ENCODE assay signal across 25 cellular contexts in genomic region chr13:84994582-84994981, GRCh38.
DNase-seq lines count a peak whose midpoint lies in the region; ATAC-seq, FAIRE-seq and TF ChIP-seq lines count a peak whose summit lies in the region.
"Had no signal": no experiment of that assay in that cellular context is flagged by ENCODE, and none has a peak within 500 bp of the region (broad histone marks: within the 10 kb centered on the region; RNA-seq: fewer than 3 reads in every experiment).

No MANE protein-coding gene starts in this region.

- H3K4me1 ChIP-seq in PC-3 (ENCODE audit: insufficient read depth, low read length), result peaks cover 7% of the 10 kb centered on the region
- H3K4me1 ChIP-seq in BE2C, result no peaks in the 10 kb centered on the region; the same call in 1 of the 2 replicates
- no peaks in the 10 kb centered on the region for H3K4me1 ChIP-seq in A673 (ENCODE audit: insufficient read depth, low read length, poor library complexity, severe bottlenecking)
- H3K4me1 ChIP-seq: left ventricle myocardium inferior, neural progenitor cell, Peyer's patch, prostate gland, SJSA1, thyroid gland had no signal

- no peaks in the 10 kb centered on the region for H3K79me2 ChIP-seq in PC-3 (ENCODE audit: low read length)

- H3K27me3 Mint-ChIP-seq in type B pancreatic cell, result no peaks in the 10 kb centered on the region

- H3K36me3 ChIP-seq in PC-3 (ENCODE audit: low read depth, low read length) (no peaks in the 10 kb centered on the region), bronchial epithelial cell (ENCODE audit: control insufficient read depth, insufficient read depth, low read length) (no peaks in the 10 kb centered on the region), BE2C (no peaks in the 10 kb centered on the region), A673 (ENCODE audit: insufficient read depth, low read length, poor library complexity, severe bottlenecking) (no peaks in the 10 kb centered on the region)
- H3K36me3 ChIP-seq: left ventricle myocardium inferior, neural progenitor cell, Peyer's patch, prostate gland, SJSA1, thyroid gland had no signal

- no peak overlapping the region for H3K9ac ChIP-seq in PC-3 (ENCODE audit: low read length)
- H3K9ac ChIP-seq: neural progenitor cell had no signal

- H3K4me3 ChIP-seq in PC-3 (ENCODE audit: low read length), result no peak overlapping the region
- H3K4me3 ChIP-seq in bronchial epithelial cell (ENCODE audit: low read depth, low read length), result no peak overlapping the region
- no peak overlapping the region for H3K4me3 ChIP-seq in BE2C (ENCODE audit: low read depth, low read length)
- no peak overlapping the region for H3K4me3 ChIP-seq in A673 (ENCODE audit: low read depth, low read length, poor library complexity, severe bottlenecking)
- H3K4me3 ChIP-seq: left ventricle myocardium inferior, neural progenitor cell, Peyer's patch, prostate gland, SJSA1, thyroid gland had no signal

- TF ChIP-seq CTCF in PC-3 (conservative IDR thresholded peaks at IDR 0.05; ENCODE audit: low read depth, low read length) (no peak), bronchial epithelial cell (IDR thresholded peaks at IDR 0.05; ENCODE audit: insufficient read depth, low read length, severe bottlenecking) (no peak), BE2C (IDR thresholded peaks at IDR 0.05; ENCODE audit: low read depth, low read length) (no peak), A673 (conservative IDR thresholded peaks at IDR 0.05; ENCODE audit: low read depth, low read length) (no peak), type B pancreatic cell (conservative IDR thresholded peaks at IDR 0.05) (no peak)

- POLR2A ChIA-PET in PC-3 (lab: Charles Lee; ENCODE audit: unreplicated experiment) (no interaction called here), A673 (lab: Charles Lee; ENCODE audit: low non-redundant PET) (no interaction called here)

- intact Hi-C loops in PC-3 (cut with micrococcal nuclease) (no loop called here), A673 (cut with micrococcal nuclease; ENCODE audit: unreplicated experiment) (no loop called here)

- H3K27me3 ChIP-seq in PC-3 (ENCODE audit: low read length) (no peaks in the 10 kb centered on the region), bronchial epithelial cell (ENCODE audit: control insufficient read depth, insufficient read depth, low read length) (no peaks in the 10 kb centered on the region), BE2C (no peaks in the 10 kb centered on the region), A673 (replicated peaks; ENCODE audit: insufficient read depth, low read depth, low read length, poor library complexity) (no peaks in the 10 kb centered on the region)
- H3K27me3 ChIP-seq: neural progenitor cell, Peyer's patch, SJSA1, thyroid gland had no signal

- DNase-seq in EL (peak; percentile 3), PC-3 (peak; percentile 67), bronchial epithelial cell (ENCODE audit: low read depth) (peak; percentile 46), mucosa of gallbladder (ENCODE audit: low spot score) (peak; percentile 20), activated T-cell treated with anti-CD3 and anti-CD28 coated beads for 4 hours (no peak), BE2C (no peak), A673 (ENCODE audit: low spot score) (no peak), type B pancreatic cell (ENCODE audit: extremely low spot score, unreplicated experiment) (no peak)
- DNase-seq: activated CD4-positive, CD25-positive, alpha-beta regulatory T cell treated with anti-CD3 and anti-CD28 coated beads, Interleukin-2, amount 50 U/mL, for 72 hours; activated naive CD4-positive, alpha-beta T cell treated with anti-CD3 and anti-CD28 coated beads for 36 hours; activated T-cell treated with anti-CD3 and anti-CD28 coated beads, Interleukin-2, amount 50 U/mL, for 48 hours; AML-193; endodermal cell; head of caudate nucleus; left ventricle myocardium inferior; MM.1S; NCI-H2171; NCI-H774; Peyer's patch; stimulated activated CD4-positive, alpha-beta T cell treated with anti-CD3 and anti-CD28 coated beads, Interleukin-2, amount 100 ng/mL, for 48 hours; stimulated activated naive CD4-positive, alpha-beta T cell treated with Interleukin-2 at 50 U/mL for 16 hours; thyroid gland had no signal

- peaks cover 3% of the 10 kb centered on the region for H3K9me3 Mint-ChIP-seq in type B pancreatic cell

- no peaks in the 10 kb centered on the region for H3K9me3 ChIP-seq in PC-3 (ENCODE audit: low read length)
- no peaks in the 10 kb centered on the region for H3K9me3 ChIP-seq in BE2C
- H3K9me3 ChIP-seq in A673 (ENCODE audit: low read depth, low read length, poor library complexity, severe bottlenecking), result no peaks in the 10 kb centered on the region
- H3K9me3 ChIP-seq: Peyer's patch, prostate gland, SJSA1, thyroid gland had no signal

- H3K4me3 Mint-ChIP-seq in type B pancreatic cell, result no peak overlapping the region
- H3K4me3 Mint-ChIP-seq: activated naive CD4-positive, alpha-beta T cell treated with anti-CD3 and anti-CD28 coated beads for 36 hours; endodermal cell; neural progenitor cell had no signal

- no peaks in the 10 kb centered on the region for H3K4me1 Mint-ChIP-seq in type B pancreatic cell (ENCODE audit: unreplicated experiment)
- H3K4me1 Mint-ChIP-seq: endodermal cell, neural progenitor cell had no signal

- no peak overlapping the region for H3K27ac Mint-ChIP-seq in type B pancreatic cell
- H3K27ac Mint-ChIP-seq: activated naive CD4-positive, alpha-beta T cell treated with anti-CD3 and anti-CD28 coated beads for 36 hours; endodermal cell; neural progenitor cell had no signal

- no peak overlapping the region; the same call in 1 of the 2 replicates for H3K4me2 ChIP-seq in PC-3 (ENCODE audit: low read length)
- H3K4me2 ChIP-seq: neural progenitor cell had no signal

- no peaks in the 10 kb centered on the region for H3K36me3 Mint-ChIP-seq in type B pancreatic cell
- H3K36me3 Mint-ChIP-seq: neural progenitor cell had no signal

- no peaks in the 10 kb centered on the region for H3K9me2 ChIP-seq in PC-3 (replicated peaks; ENCODE audit: low read length)

- CTCF ChIA-PET in PC-3 (lab: Charles Lee) (no interaction called here), A673 (lab: Charles Lee) (no interaction called here)

- ATAC-seq in PC-3, result peak; percentile 94

- no peaks in the 10 kb centered on the region for H3F3A ChIP-seq in PC-3 (ENCODE audit: low read length, unreplicated experiment)

- BruUV-seq in PC-3 (replicated peaks; lab: Mats Ljungman, UMichigan), result no TSS peak
- BruUV-seq in A673 (replicated peaks; lab: Mats Ljungman, UMichigan), result no TSS peak

- no peak for FAIRE-seq in bronchial epithelial cell (lab: Jason Lieb, UNC)

- H4K20me1 ChIP-seq in PC-3 (ENCODE audit: low read length), result no peaks in the 10 kb centered on the region

- H3K27ac ChIP-seq in PC-3 (ENCODE audit: low read length) (no peak overlapping the region), A673 (ENCODE audit: low read depth, low read length, poor library complexity, severe bottlenecking) (no peak overlapping the region)
- H3K27ac ChIP-seq: left ventricle myocardium inferior, neural progenitor cell, Peyer's patch, prostate gland, SJSA1, thyroid gland had no signal

- H2AFZ ChIP-seq in PC-3 (ENCODE audit: low read length), result no peak overlapping the region
- H2AFZ ChIP-seq: neural progenitor cell had no signal

Comparison
In these comparisons a context has a peak if more than half of its experiments do, and no peak if none do; other contexts are left out.
1. DNase-seq: peak in EL (single experiment), PC-3 (single experiment), bronchial epithelial cell (single experiment) and mucosa of gallbladder (single experiment); none in activated T-cell treated with anti-CD3 and anti-CD28 coated beads for 4 hours (single experiment), BE2C (single experiment), A673 (single experiment) and type B pancreatic cell (single experiment).